1 cellular context compared by ENCODE assay signal in genomic region chr1:54406339-54407181, GRCh38.
TF ChIP-seq lines count a peak whose summit lies in the region.

Gene SSBP3, minus strand, starts transcription at chr1:54406394.

TF ChIP-seq in K562, 482 proteins besides CTCF, POLR2A, EP300 and RAD21 (continued from another document and continues in another):
- no peak for TF ChIP-seq ZNF263 (CRISPR knock-in tag; IDR thresholded peaks at IDR 0.05; ENCODE audit: borderline replicate concordance)
- TF ChIP-seq MED1 (CRISPR knock-in tag; IDR thresholded peaks at IDR 0.05; ENCODE audit: borderline replicate concordance) = no peak
- no peak for TF ChIP-seq SP1 (CRISPR knock-in tag; IDR thresholded peaks at IDR 0.05)
- TF ChIP-seq PPARD (CRISPR knock-in tag; IDR thresholded peaks at IDR 0.05) = no peak
- no peak for TF ChIP-seq ZNF175 (CRISPR knock-in tag; IDR thresholded peaks at IDR 0.05; ENCODE audit: low read depth)
- TF ChIP-seq RBM25 (IDR thresholded peaks at IDR 0.05; ENCODE audit: low read depth, low read length, severe bottlenecking) = peak; percentile 100
- TF ChIP-seq TEAD4 (IDR thresholded peaks at IDR 0.05; ENCODE audit: low read length) = no peak
- TF ChIP-seq TEAD4 (CRISPR knock-in tag; IDR thresholded peaks at IDR 0.05; ENCODE audit: borderline replicate concordance) = no peak
- no peak for TF ChIP-seq SRF (CRISPR knock-in tag; IDR thresholded peaks at IDR 0.05)
- no peak for TF ChIP-seq DNMT1 (IDR thresholded peaks at IDR 0.05)
- no peak for TF ChIP-seq ETS1 (conservative IDR thresholded peaks at IDR 0.05; ENCODE audit: control insufficient read depth, low read depth, low read length)
- TF ChIP-seq COPS2 (conservative IDR thresholded peaks at IDR 0.05) = no peak
- TF ChIP-seq, protein P1, sequence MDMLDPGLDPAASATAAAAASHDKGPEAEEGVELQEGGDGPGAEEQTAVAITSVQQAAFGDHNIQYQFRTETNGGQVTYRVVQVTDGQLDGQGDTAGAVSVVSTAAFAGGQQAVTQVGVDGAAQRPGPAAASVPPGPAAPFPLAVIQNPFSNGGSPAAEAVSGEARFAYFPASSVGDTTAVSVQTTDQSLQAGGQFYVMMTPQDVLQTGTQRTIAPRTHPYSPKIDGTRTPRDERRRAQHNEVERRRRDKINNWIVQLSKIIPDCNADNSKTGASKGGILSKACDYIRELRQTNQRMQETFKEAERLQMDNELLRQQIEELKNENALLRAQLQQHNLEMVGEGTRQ (CRISPR knock-in tag; IDR thresholded peaks at IDR 0.05) = no peak
- TF ChIP-seq DDX20 (tag; IDR thresholded peaks at IDR 0.05; ENCODE audit: low read depth) = no peak
- TF ChIP-seq SRSF9 (IDR thresholded peaks at IDR 0.05; ENCODE audit: borderline replicate concordance, low read depth, low read length) = no peak
- TF ChIP-seq, protein P2, sequence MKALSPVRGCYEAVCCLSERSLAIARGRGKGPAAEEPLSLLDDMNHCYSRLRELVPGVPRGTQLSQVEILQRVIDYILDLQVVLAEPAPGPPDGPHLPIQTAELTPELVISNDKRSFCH (CRISPR knock-in tag; IDR thresholded peaks at IDR 0.05) = no peak
- TF ChIP-seq, protein P2 (tag; IDR thresholded peaks at IDR 0.05) = no peak
- peak; percentile 91 for TF ChIP-seq NFYB (IDR thresholded peaks at IDR 0.05; ENCODE audit: extremely low read depth, insufficient read length)
- no peak for TF ChIP-seq BRF1 (IDR thresholded peaks at IDR 0.05; ENCODE audit: borderline replicate concordance, extremely low read depth, insufficient read length)
- TF ChIP-seq CBX8 (IDR thresholded peaks at IDR 0.05; ENCODE audit: borderline replicate concordance, extremely low read depth, low read depth, low read length, poor library complexity, severe bottlenecking) = no peak
- TF ChIP-seq PML (IDR thresholded peaks at IDR 0.05; ENCODE audit: low read length) = peak; percentile 33; the same call in 1 of the 2 replicates
- TF ChIP-seq CTBP1 (IDR thresholded peaks at IDR 0.05; ENCODE audit: borderline replicate concordance) = peak; percentile 95
- TF ChIP-seq ELK3 (CRISPR knock-in tag; IDR thresholded peaks at IDR 0.05) = no peak
- TF ChIP-seq ZNF407 (IDR thresholded peaks at IDR 0.05; ENCODE audit: low read depth) = no peak
- no peak for TF ChIP-seq TFAM (CRISPR knock-in tag; conservative IDR thresholded peaks at IDR 0.05)
- no peak for TF ChIP-seq CUX1 (CRISPR knock-in tag; IDR thresholded peaks at IDR 0.05)
- TF ChIP-seq HDAC6 (IDR thresholded peaks at IDR 0.05; ENCODE audit: low read depth, low read length) = no peak
- TF ChIP-seq, protein P3, sequence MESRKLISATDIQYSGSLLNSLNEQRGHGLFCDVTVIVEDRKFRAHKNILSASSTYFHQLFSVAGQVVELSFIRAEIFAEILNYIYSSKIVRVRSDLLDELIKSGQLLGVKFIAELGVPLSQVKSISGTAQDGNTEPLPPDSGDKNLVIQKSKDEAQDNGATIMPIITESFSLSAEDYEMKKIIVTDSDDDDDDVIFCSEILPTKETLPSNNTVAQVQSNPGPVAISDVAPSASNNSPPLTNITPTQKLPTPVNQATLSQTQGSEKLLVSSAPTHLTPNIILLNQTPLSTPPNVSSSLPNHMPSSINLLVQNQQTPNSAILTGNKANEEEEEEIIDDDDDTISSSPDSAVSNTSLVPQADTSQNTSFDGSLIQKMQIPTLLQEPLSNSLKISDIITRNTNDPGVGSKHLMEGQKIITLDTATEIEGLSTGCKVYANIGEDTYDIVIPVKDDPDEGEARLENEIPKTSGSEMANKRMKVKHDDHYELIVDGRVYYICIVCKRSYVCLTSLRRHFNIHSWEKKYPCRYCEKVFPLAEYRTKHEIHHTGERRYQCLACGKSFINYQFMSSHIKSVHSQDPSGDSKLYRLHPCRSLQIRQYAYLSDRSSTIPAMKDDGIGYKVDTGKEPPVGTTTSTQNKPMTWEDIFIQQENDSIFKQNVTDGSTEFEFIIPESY (CRISPR knock-in tag; IDR thresholded peaks at IDR 0.05) = no peak
- peak; percentile 67; the same call in 1 of the 2 replicates for TF ChIP-seq RREB1 (CRISPR knock-in tag; IDR thresholded peaks at IDR 0.05)
- peak; percentile 83; the same call in 1 of the 2 replicates for TF ChIP-seq CBX1 (IDR thresholded peaks at IDR 0.05; ENCODE audit: low read depth)
